Comparison of ENCODE assay signal across 4 cellular contexts in genomic region chr13:22265563-22265962, GRCh38.
"Had no signal": no experiment of that assay in that cellular context is flagged by ENCODE, and none has a peak within 500 bp of the region (broad histone marks: within the 10 kb centered on the region; RNA-seq: fewer than 3 reads in every experiment).

No MANE protein-coding gene starts in this region.

- H3K4me3 Mint-ChIP-seq: GM23338, H9 had no signal

- H3K9me3 Mint-ChIP-seq: GM23338 had no signal

- H3K4me3 ChIP-seq: GM23338 had no signal

- DNase-seq: H9, HCEC 1CT, IMR-90 had no signal

- H3K4me1 Mint-ChIP-seq: GM23338, H9 had no signal

- ATAC-seq: GM23338 had no signal

- H3K27ac Mint-ChIP-seq: GM23338, H9 had no signal
